In the genomic region with DNA sequence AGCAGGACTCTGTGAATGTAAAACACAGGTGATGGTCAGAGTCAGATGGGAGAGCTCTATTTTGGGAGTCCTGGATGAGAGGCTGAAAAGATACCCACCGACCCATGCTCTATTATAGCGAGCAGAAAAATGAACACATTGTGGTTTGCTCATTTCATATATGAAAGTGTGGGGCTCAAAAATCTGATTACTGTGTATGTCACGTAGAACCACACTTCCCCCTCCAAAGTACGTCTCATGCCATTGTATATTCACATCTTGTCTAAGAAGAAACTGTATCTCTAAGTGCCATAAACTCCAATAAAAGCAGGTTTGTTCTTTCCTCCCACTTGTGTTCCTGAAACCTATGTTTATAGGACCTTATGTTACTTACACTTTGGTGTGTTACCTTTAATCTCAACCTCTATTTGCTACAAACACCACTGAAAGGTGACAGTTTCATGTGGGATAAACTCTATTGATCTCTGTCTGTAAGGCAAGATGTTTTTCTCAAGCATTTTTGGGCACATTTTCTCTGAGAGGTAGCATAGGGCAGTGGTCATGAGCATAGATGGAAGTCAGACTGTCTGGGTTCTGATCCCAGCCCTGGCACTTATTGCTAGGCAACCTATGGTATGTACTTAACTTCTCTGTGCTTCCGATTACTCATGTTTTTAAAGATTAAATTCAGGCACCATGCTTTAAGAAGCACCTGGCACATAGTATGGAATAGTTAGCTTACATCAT, we compare ENCODE assay signal across 16 cellular contexts.
DNase-seq lines count a peak whose midpoint lies in the region; ATAC-seq and TF ChIP-seq lines count a peak whose summit lies in the region.
"Had no signal": no experiment of that assay in that cellular context is flagged by ENCODE, and none has a peak within 500 bp of the region (broad histone marks: within the 10 kb centered on the region; RNA-seq: fewer than 3 reads in every experiment).

No MANE protein-coding gene starts in this region.

- H3K4me3 Mint-ChIP-seq in activated CD4-positive, alpha-beta T cell treated with anti-CD3 and anti-CD28 coated beads for 36 hours: no peak overlapping the region
- no peak overlapping the region for H3K4me3 Mint-ChIP-seq in activated naive CD4-positive, alpha-beta T cell treated with anti-CD3 and anti-CD28 coated beads, Interleukin-2, amount 10 ng/mL, durations not matched to agents 7 days and 5 days
- no peak overlapping the region for H3K4me3 Mint-ChIP-seq in activated naive CD8-positive, alpha-beta T cell treated with anti-CD3 and anti-CD28 coated beads for 36 hours
- H3K4me3 Mint-ChIP-seq: HFFc6 had no signal

- H3K27me3 ChIP-seq in thymus (ENCODE audit: control insufficient read depth, insufficient read depth) (no peaks in the 10 kb centered on the region), body of pancreas (no peaks in the 10 kb centered on the region), transverse colon (no peaks in the 10 kb centered on the region)
- H3K27me3 ChIP-seq: BLaER1 had no signal

- POLR2A ChIA-PET in activated CD4-positive, alpha-beta T cell treated with anti-CD3 and anti-CD28 coated beads for 36 hours (lab: Charles Lee): no interaction called here

- TF ChIP-seq POLR2A in body of pancreas (IDR thresholded peaks at IDR 0.05) (no peak), transverse colon (IDR thresholded peaks at IDR 0.05) (no peak)

- no peaks in the 10 kb centered on the region for H3K36me3 Mint-ChIP-seq in activated CD4-positive, alpha-beta T cell treated with anti-CD3 and anti-CD28 coated beads for 36 hours (ENCODE audit: low read depth)
- H3K36me3 Mint-ChIP-seq in activated naive CD4-positive, alpha-beta T cell treated with anti-CD3 and anti-CD28 coated beads, Interleukin-2, amount 10 ng/mL, durations not matched to agents 7 days and 5 days: peaks cover 12% of the 10 kb centered on the region
- peaks cover 1% of the 10 kb centered on the region for H3K36me3 Mint-ChIP-seq in activated naive CD8-positive, alpha-beta T cell treated with anti-CD3 and anti-CD28 coated beads for 36 hours

- H3K4me1 Mint-ChIP-seq in activated CD4-positive, alpha-beta T cell treated with anti-CD3 and anti-CD28 coated beads for 36 hours: peaks cover 82% of the 10 kb centered on the region
- peaks cover 89% of the 10 kb centered on the region for H3K4me1 Mint-ChIP-seq in activated naive CD4-positive, alpha-beta T cell treated with anti-CD3 and anti-CD28 coated beads, Interleukin-2, amount 10 ng/mL, durations not matched to agents 7 days and 5 days
- peaks cover 69% of the 10 kb centered on the region for H3K4me1 Mint-ChIP-seq in activated naive CD8-positive, alpha-beta T cell treated with anti-CD3 and anti-CD28 coated beads for 36 hours

- H3K36me3 ChIP-seq in thymus (ENCODE audit: control insufficient read depth, insufficient read depth): no peaks in the 10 kb centered on the region
- no peaks in the 10 kb centered on the region for H3K36me3 ChIP-seq in body of pancreas (replicated peaks in 1 of 2; ENCODE audit: insufficient read depth in 1 of 2, low read depth in 2 of 2)
- H3K36me3 ChIP-seq in transverse colon: no peaks in the 10 kb centered on the region
- H3K36me3 ChIP-seq: BLaER1 had no signal

- CTCF ChIA-PET in activated CD4-positive, alpha-beta T cell treated with anti-CD3 and anti-CD28 coated beads for 36 hours (lab: Charles Lee): interaction anchor here (2.7 kb wide), 1 partner anchor 10 kb away, joined by 12 read pairs; no protein-coding TSS in a partner anchor
- CTCF ChIA-PET in activated naive CD4-positive, alpha-beta T cell treated with anti-CD3 and anti-CD28 coated beads, Interleukin-2, amount 10 ng/mL, durations not matched to agents 7 days and 5 days (lab: Charles Lee): interaction anchor here (3.3 kb wide), 1 partner anchor 135 kb away, joined by 12 read pairs; no protein-coding TSS in a partner anchor

- ATAC-seq in activated CD4-positive, alpha-beta T cell treated with anti-CD3 and anti-CD28 coated beads for 36 hours: peak; percentile 31
- no peak for ATAC-seq in body of pancreas
- ATAC-seq: PC-3 had no signal

- H3K27me3 Mint-ChIP-seq in activated CD4-positive, alpha-beta T cell treated with anti-CD3 and anti-CD28 coated beads for 36 hours: no peaks in the 10 kb centered on the region
- H3K27me3 Mint-ChIP-seq in activated naive CD4-positive, alpha-beta T cell treated with anti-CD3 and anti-CD28 coated beads, Interleukin-2, amount 10 ng/mL, durations not matched to agents 7 days and 5 days: no peaks in the 10 kb centered on the region
- no peaks in the 10 kb centered on the region for H3K27me3 Mint-ChIP-seq in activated naive CD8-positive, alpha-beta T cell treated with anti-CD3 and anti-CD28 coated beads for 36 hours

- peak overlapping the region; percentile 47 for H3K27ac Mint-ChIP-seq in activated CD4-positive, alpha-beta T cell treated with anti-CD3 and anti-CD28 coated beads for 36 hours
- H3K27ac Mint-ChIP-seq in activated naive CD4-positive, alpha-beta T cell treated with anti-CD3 and anti-CD28 coated beads, Interleukin-2, amount 10 ng/mL, durations not matched to agents 7 days and 5 days: peak overlapping the region; percentile 25
- H3K27ac Mint-ChIP-seq in activated naive CD8-positive, alpha-beta T cell treated with anti-CD3 and anti-CD28 coated beads for 36 hours: peak overlapping the region; percentile 79
- H3K27ac Mint-ChIP-seq: HFFc6 had no signal

- H3K27ac ChIP-seq in thymus (ENCODE audit: low read depth) (peak overlapping the region; percentile 64), body of pancreas (no peak overlapping the region), transverse colon (no peak overlapping the region)
- H3K27ac ChIP-seq: BLaER1, HL-60 had no signal

- H3K4me3 ChIP-seq in thymus (ENCODE audit: low read length): no peak overlapping the region
- no peak overlapping the region for H3K4me3 ChIP-seq in body of pancreas
- H3K4me3 ChIP-seq in transverse colon: no peak overlapping the region
- H3K4me3 ChIP-seq: BLaER1 had no signal

- DNase-seq in activated CD4-positive, alpha-beta T cell treated with anti-CD3 and anti-CD28 coated beads for 36 hours: no peak
- DNase-seq in activated CD4-positive, alpha-beta T cell treated with anti-CD3 and anti-CD28 coated beads, Interleukin-2, amount 50 U/mL, for 48 hours: no peak
- DNase-seq in activated naive CD4-positive, alpha-beta T cell treated with anti-CD3 and anti-CD28 coated beads, Interleukin-2, amount 10 ng/mL, durations not matched to agents 7 days and 5 days: no peak
- DNase-seq in activated naive CD4-positive, alpha-beta T cell (lab: John Stamatoyannopoulos, UW): no peak
- DNase-seq in activated naive CD8-positive, alpha-beta T cell treated with anti-CD3 and anti-CD28 coated beads for 36 hours: no peak
- DNase-seq in body of pancreas (no peak), transverse colon (no peak)
- DNase-seq: 8988T, DMS 273 treated with DMSO at 0.1 percent for 48 hours, HFFc6, NCI-H2227 treated with DMSO at 0.1 percent for 48 hours, NCI-H526 treated with DMSO at 0.1 percent for 48 hours, PC-3 had no signal

- intact Hi-C loops in activated CD4-positive, alpha-beta T cell treated with anti-CD3 and anti-CD28 coated beads for 36 hours (cut with DNase I, micrococcal nuclease): loop anchor here in 1 of 2 experiments (2.0 kb wide), 1 partner anchor 18 kb away; no protein-coding TSS in a partner anchor
- intact Hi-C loops in body of pancreas (cut with DNase I) (no loop called here), transverse colon (cut with DNase I; ENCODE audit: low total_unique reads) (no loop called here)

- no peak for TF ChIP-seq EP300 in transverse colon (IDR thresholded peaks at IDR 0.05; ENCODE audit: low read depth)

- no peak for TF ChIP-seq CTCF in body of pancreas (IDR thresholded peaks at IDR 0.05)
- TF ChIP-seq CTCF in transverse colon (IDR thresholded peaks at IDR 0.05): no peak

- H3K4me1 ChIP-seq in thymus (ENCODE audit: control insufficient read depth, insufficient read depth, low read length) (peaks cover 8% of the 10 kb centered on the region), body of pancreas (no peaks in the 10 kb centered on the region), transverse colon (no peaks in the 10 kb centered on the region)

- in situ Hi-C loops in transverse colon (cut with MboI; ENCODE audit: low pct_ligation_motif_present in 1 of 4, low pct_unique_long_range_greater_than_20kb in 1 of 4, low sequenced_read_pairs in 3 of 4): no loop called here

- no peaks in the 10 kb centered on the region for H3K9me3 Mint-ChIP-seq in activated CD4-positive, alpha-beta T cell treated with anti-CD3 and anti-CD28 coated beads for 36 hours (ENCODE audit: low read depth)
- H3K9me3 Mint-ChIP-seq in activated naive CD4-positive, alpha-beta T cell treated with anti-CD3 and anti-CD28 coated beads, Interleukin-2, amount 10 ng/mL, durations not matched to agents 7 days and 5 days: no peaks in the 10 kb centered on the region
- no peaks in the 10 kb centered on the region for H3K9me3 Mint-ChIP-seq in activated naive CD8-positive, alpha-beta T cell treated with anti-CD3 and anti-CD28 coated beads for 36 hours
- H3K9me3 Mint-ChIP-seq: HFFc6 had no signal

- WGBS in thymus: 90% methylated on average over 5 of the region's 5 CpGs
- 70 to 73% methylated on average over 5 of the region's 5 CpGs for WGBS in body of pancreas, 2 donors
- 83 to 84% methylated on average over 4 to 5 of the region's 5 CpGs for WGBS in transverse colon (ENCODE audit: low coverage in 1 of 2), 2 donors

- no peaks in the 10 kb centered on the region for H3K9me3 ChIP-seq in thymus (ENCODE audit: control insufficient read depth)
- H3K9me3 ChIP-seq in body of pancreas: no peaks in the 10 kb centered on the region
- no peaks in the 10 kb centered on the region for H3K9me3 ChIP-seq in transverse colon
- H3K9me3 ChIP-seq: BLaER1 had no signal

Comparison
In these comparisons a context has a peak if more than half of its experiments do, and no peak if none do; other contexts are left out.
1. H3K27ac Mint-ChIP-seq: peak in every context shown above with its lines; median percentile 79 in activated naive CD8-positive, alpha-beta T cell treated with anti-CD3 and anti-CD28 coated beads for 36 hours; 47 in activated CD4-positive, alpha-beta T cell treated with anti-CD3 and anti-CD28 coated beads for 36 hours; 25 in activated naive CD4-positive, alpha-beta T cell treated with anti-CD3 and anti-CD28 coated beads, Interleukin-2, amount 10 ng/mL, durations not matched to agents 7 days and 5 days.